Comparison of ENCODE assay signal across 13 cellular contexts in genomic region chr6:33610779-33611421, GRCh38. TPM values are rescaled to one million over a fixed set of nuclear protein-coding genes. Genes with fewer than 3 reads are reported as not detected.
DNase-seq lines count a peak whose midpoint lies in the region; ATAC-seq and TF ChIP-seq lines count a peak whose summit lies in the region.
"Had no signal": no experiment of that assay in that cellular context is flagged by ENCODE, and none has a peak within 500 bp of the region (broad histone marks: within the 10 kb centered on the region; RNA-seq: fewer than 3 reads in every experiment).

No MANE protein-coding gene starts in this region.

- H4K8ac ChIP-seq in neuronal stem cell (ENCODE audit: low read depth, low read length), result no peak overlapping the region

- H3K4me2 ChIP-seq in neuronal stem cell (ENCODE audit: insufficient read depth, low read length, poor library complexity, severe bottlenecking), result peak overlapping the region; percentile 27

- peak overlapping the region; percentile 44 for H2BK12ac ChIP-seq in neuronal stem cell (ENCODE audit: low read length)

- no peak overlapping the region for H3K23ac ChIP-seq in neuronal stem cell (ENCODE audit: low read depth, low read length, poor library complexity)

- H3K4me1 ChIP-seq in neuronal stem cell (ENCODE audit: control insufficient read depth in 2 of 2, insufficient read depth in 1 of 2, low read depth in 1 of 2, low read length in 2 of 2) (peaks cover 28 to 44% of the 10 kb centered on the region in 2 donors), vagina (peaks cover 41% of the 10 kb centered on the region)

- H3K4ac ChIP-seq in neuronal stem cell (ENCODE audit: low read length), result no peak overlapping the region

- H2AK5ac ChIP-seq in neuronal stem cell (ENCODE audit: low read depth, low read length), result peak overlapping the region; percentile 83

- no peak overlapping the region for H3K14ac ChIP-seq in neuronal stem cell (ENCODE audit: low read length)

- no peak for TF ChIP-seq POLR2A in vagina (IDR thresholded peaks at IDR 0.05)

- peak overlapping the region; percentile 83 for H2AFZ ChIP-seq in neuronal stem cell (ENCODE audit: low read length)

- peak overlapping the region; percentile 69 for H4K91ac ChIP-seq in neuronal stem cell (ENCODE audit: low read depth, low read length, poor library complexity)

- H3K4me1 Mint-ChIP-seq in stimulated activated naive CD8-positive, alpha-beta T cell treated with anti-CD3 and anti-CD28 coated beads, Interleukin-15, amount 100 ng/mL, for 72 hours, result no peaks in the 10 kb centered on the region
- peaks cover 7% of the 10 kb centered on the region for H3K4me1 Mint-ChIP-seq in activated T-cell treated with anti-CD3 and anti-CD28 coated beads, Interleukin-2, amount 50 U/mL, for 72 hours (ENCODE audit: low read depth)

- intact Hi-C loops in left ventricle myocardium superior (cut with micrococcal nuclease) (no loop called here), vagina (cut with DNase I) (no loop called here)

- peak overlapping the region; percentile 90 for H3K18ac ChIP-seq in neuronal stem cell (ENCODE audit: low read length)

- no CpG with 5 or more reads among the region's 13 CpGs for WGBS in neuronal stem cell (ENCODE audit: extremely low coverage in 2 of 2, insufficient read length in 2 of 2, insufficient replicate concordance in 1 of 2), 2 donors

- H3K36me3 Mint-ChIP-seq in activated T-cell treated with anti-CD3 and anti-CD28 coated beads, Interleukin-2, amount 50 U/mL, for 72 hours (ENCODE audit: insufficient read depth in 2 of 2), result peaks cover 0 to 3% of the 10 kb centered on the region in 2 donors

- H3K79me1 ChIP-seq in neuronal stem cell (ENCODE audit: low read depth, low read length), result no peaks in the 10 kb centered on the region

- no peak overlapping the region for H3K4me3 ChIP-seq in neuronal stem cell (ENCODE audit: low read length in 2 of 2)
- H3K4me3 ChIP-seq in vagina, result no peak overlapping the region

- peak overlapping the region; percentile 53 for H2BK120ac ChIP-seq in neuronal stem cell (ENCODE audit: low read depth, low read length)

- H3K27ac ChIP-seq in neuronal stem cell (replicated peaks; ENCODE audit: low read length) (peak overlapping the region; percentile 18), vagina (peak overlapping the region; percentile 73)

- no peaks in the 10 kb centered on the region for H3K9me3 Mint-ChIP-seq in stimulated activated naive CD8-positive, alpha-beta T cell treated with anti-CD3 and anti-CD28 coated beads, Interleukin-15, amount 100 ng/mL, for 72 hours
- no peaks in the 10 kb centered on the region for H3K9me3 Mint-ChIP-seq in activated T-cell treated with anti-CD3 and anti-CD28 coated beads, Interleukin-2, amount 50 U/mL, for 72 hours

- H3K27ac Mint-ChIP-seq in stimulated activated naive CD8-positive, alpha-beta T cell treated with anti-CD3 and anti-CD28 coated beads, Interleukin-15, amount 100 ng/mL, for 72 hours, result no peak overlapping the region
- no peak overlapping the region for H3K27ac Mint-ChIP-seq in activated T-cell treated with anti-CD3 and anti-CD28 coated beads, Interleukin-2, amount 50 U/mL, for 72 hours

- peak overlapping the region; percentile 84 for H2BK15ac ChIP-seq in neuronal stem cell (ENCODE audit: low read length)

- H3K9ac ChIP-seq in neuronal stem cell (ENCODE audit: low read depth, low read length, poor library complexity), result no peak overlapping the region

- H3K27me3 ChIP-seq in neuronal stem cell (ENCODE audit: control insufficient read depth in 3 of 3, insufficient read depth in 3 of 3, low read depth in 1 of 3, low read length in 3 of 3) (peaks cover 0 to 13% (median 0%) of the 10 kb centered on the region in 3 experiments), vagina (no peaks in the 10 kb centered on the region)

- no peak for DNase-seq in stimulated activated naive CD8-positive, alpha-beta T cell treated with anti-CD3 and anti-CD28 coated beads, Interleukin-15, amount 100 ng/mL, for 72 hours
- DNase-seq in stimulated activated naive CD8-positive, alpha-beta T cell treated with anti-CD3 and anti-CD28 coated beads, Interleukin-15, Interleukin-2, amounts not matched to agents 100 U/mL and 50 U/mL, for 24 hours, result no peak
- DNase-seq in left ventricle myocardium superior (peak; percentile 52), neuronal stem cell (ENCODE audit: low spot score) (no peak), vagina (ENCODE audit: extremely low spot score in 2 of 2) (no peak), cerebellum (ENCODE audit: low spot score) (no peak), DMS 273 (lab: John Stamatoyannopoulos, UW; ENCODE audit: unreplicated experiment) (no peak)
- DNase-seq in activated T-cell treated with anti-CD3 and anti-CD28 coated beads, Interleukin-2, amount 50 U/mL, for 72 hours, result no peak
- DNase-seq: activated naive CD4-positive, alpha-beta T cell; MM.1S; NCI-H510A; stimulated activated CD4-positive, alpha-beta T cell treated with anti-CD3 and anti-CD28 coated beads, Interleukin-2, amount 100 ng/mL, for 24 hours; stimulated activated naive CD4-positive, alpha-beta T cell had no signal

- H2BK5ac ChIP-seq in neuronal stem cell (ENCODE audit: low read length), result peak overlapping the region; percentile 43

- H3K27me3 Mint-ChIP-seq in stimulated activated naive CD8-positive, alpha-beta T cell treated with anti-CD3 and anti-CD28 coated beads, Interleukin-15, amount 100 ng/mL, for 72 hours, result no peaks in the 10 kb centered on the region
- no peaks in the 10 kb centered on the region for H3K27me3 Mint-ChIP-seq in activated T-cell treated with anti-CD3 and anti-CD28 coated beads, Interleukin-2, amount 50 U/mL, for 72 hours (ENCODE audit: low read depth)

- TF ChIP-seq CTCF in vagina (IDR thresholded peaks at IDR 0.05), result no peak

- peak; percentile 29 for ATAC-seq in stimulated activated naive CD8-positive, alpha-beta T cell treated with anti-CD3 and anti-CD28 coated beads, Interleukin-15, amount 100 ng/mL, for 72 hours
- ATAC-seq in stimulated activated naive CD8-positive, alpha-beta T cell treated with anti-CD3 and anti-CD28 coated beads, Interleukin-15, Interleukin-2, amounts not matched to agents 100 U/mL and 50 U/mL, for 24 hours, result no peak
- peak; percentile 39 for ATAC-seq in left ventricle myocardium superior
- no peak for ATAC-seq in activated T-cell treated with anti-CD3 and anti-CD28 coated beads, Interleukin-2, amount 50 U/mL, for 72 hours (replicated peaks in 1 of 2)

- H3K9me3 ChIP-seq in neuronal stem cell (replicated peaks in 1 of 2; ENCODE audit: control insufficient read depth in 2 of 2, insufficient read depth in 1 of 2, low read depth in 1 of 2, low read length in 2 of 2) (peaks cover 0 to 4% of the 10 kb centered on the region in 2 donors), vagina (no peaks in the 10 kb centered on the region)

- no peak overlapping the region for H3K4me3 Mint-ChIP-seq in stimulated activated naive CD8-positive, alpha-beta T cell treated with anti-CD3 and anti-CD28 coated beads, Interleukin-15, amount 100 ng/mL, for 72 hours
- H3K4me3 Mint-ChIP-seq in activated T-cell treated with anti-CD3 and anti-CD28 coated beads, Interleukin-2, amount 50 U/mL, for 72 hours, result no peak overlapping the region

- H3K36me3 ChIP-seq in neuronal stem cell (replicated peaks in 1 of 2; ENCODE audit: control insufficient read depth in 2 of 2, insufficient read depth in 2 of 2, low read length in 2 of 2) (no peaks in the 10 kb centered on the region), vagina (no peaks in the 10 kb centered on the region)

RNA-seq across cellular contexts. Expression of gene ITPR3, which starts 10.2 kb away (rescaled TPM):
- total RNA-seq in left ventricle myocardium superior, result 6.1 TPM
- polyA plus RNA-seq in neuronal stem cell (2013, experiment 1 of 2), result 1.4 TPM
- 1.4 TPM for polyA plus RNA-seq in neuronal stem cell (2013, experiment 2 of 2)
- total RNA-seq in vagina, result 50.1 TPM
- 10 to 100 TPM; 49.9 to 52.5 TPM for total RNA-seq in activated T-cell treated with anti-CD3 and anti-CD28 coated beads, Interleukin-2, amount 50 U/mL, for 72 hours
- 5.2 TPM for total RNA-seq in cerebellum

RNA-seq across cellular contexts. Expression of gene BAK1, which starts 30.8 kb away (rescaled TPM):
- total RNA-seq in left ventricle myocardium superior (23.1 TPM), vagina (19.2 TPM), cerebellum (4.8 TPM)
- 14.5 TPM for polyA plus RNA-seq in neuronal stem cell (2013, experiment 1 of 2)
- polyA plus RNA-seq in neuronal stem cell (2013, experiment 2 of 2), result 14.1 TPM
- total RNA-seq in activated T-cell treated with anti-CD3 and anti-CD28 coated beads, Interleukin-2, amount 50 U/mL, for 72 hours, result 10 to 100 TPM; 54.9 to 55.4 TPM

Comparison
In these comparisons a context has a peak if more than half of its experiments do, and no peak if none do; other contexts are left out.
1. ATAC-seq: peak in stimulated activated naive CD8-positive, alpha-beta T cell treated with anti-CD3 and anti-CD28 coated beads, Interleukin-15, amount 100 ng/mL, for 72 hours (single experiment) and left ventricle myocardium superior (single experiment); none in stimulated activated naive CD8-positive, alpha-beta T cell treated with anti-CD3 and anti-CD28 coated beads, Interleukin-15, Interleukin-2, amounts not matched to agents 100 U/mL and 50 U/mL, for 24 hours (single experiment) and activated T-cell treated with anti-CD3 and anti-CD28 coated beads, Interleukin-2, amount 50 U/mL, for 72 hours (0 of 2).